Comparison of ENCODE assay signal across 1 cellular context in genomic region chr3:4979401-4980228, GRCh38.
A peak's percentile ranks its signal among the peaks of the same experiment; 100 is the strongest.
TF ChIP-seq lines count a peak whose summit lies in the region.

BHLHE40 (plus strand) TSS chr3:4979437; CDS start chr3:4979719, 282 bp downstream.

TF ChIP-seq in K562, 482 proteins besides CTCF, POLR2A, EP300 and RAD21 (continued from another document and continues in another):
- TF ChIP-seq SFPQ (IDR thresholded peaks at IDR 0.05; ENCODE audit: low read depth, low read length) (no peak), NRF1 (conservative IDR thresholded peaks at IDR 0.05 in 1 of 2, IDR thresholded peaks at IDR 0.05 in 1 of 2) (peak; percentile 80 to 83), ELK1 (CRISPR knock-in tag; IDR thresholded peaks at IDR 0.05) (no peak), HCFC1 (IDR thresholded peaks at IDR 0.05; ENCODE audit: low read depth, low read length) (0 out of 2 replicates have a peak, but pooled peaks have one; percentile 34), PURB (CRISPR knock-in tag; IDR thresholded peaks at IDR 0.05; ENCODE audit: low read depth) (no peak), ZBTB5 (IDR thresholded peaks at IDR 0.05) (no peak), NFIC (IDR thresholded peaks at IDR 0.05) (no peak), SAFB (IDR thresholded peaks at IDR 0.05; ENCODE audit: borderline replicate concordance, low read depth, low read length) (no peak), ELF2 (CRISPR knock-in tag; IDR thresholded peaks at IDR 0.05) (no peak), HDAC8 (tag; IDR thresholded peaks at IDR 0.05) (no peak), SMAD3 (CRISPR knock-in tag; conservative IDR thresholded peaks at IDR 0.05) (no peak), RFX5 (IDR thresholded peaks at IDR 0.05; ENCODE audit: low read depth, low read length) (no peak), ZNF655 (CRISPR knock-in tag; IDR thresholded peaks at IDR 0.05) (no peak), ZBED1 (IDR thresholded peaks at IDR 0.05) (peak; percentile 26), OTX1 (CRISPR knock-in tag; IDR thresholded peaks at IDR 0.05) (peak; percentile 66; the same call in 1 of the 2 replicates), GATAD2A (IDR thresholded peaks at IDR 0.05) (no peak), GTF2E2 (tag; IDR thresholded peaks at IDR 0.05) (no peak), TRIM28 (IDR thresholded peaks at IDR 0.05) (no peak), CTBP1 (IDR thresholded peaks at IDR 0.05; ENCODE audit: borderline replicate concordance) (no peak), PHF8 (IDR thresholded peaks at IDR 0.05; ENCODE audit: borderline replicate concordance, low read length) (peak; percentile 56; the same call in 1 of the 2 replicates), TCF15 (CRISPR knock-in tag; IDR thresholded peaks at IDR 0.05) (no peak), HDAC2 (IDR thresholded peaks at IDR 0.05) (peak; percentile 55; the same call in 1 of the 2 replicates), ZNF124 (CRISPR knock-in tag; IDR thresholded peaks at IDR 0.05) (no peak), ZBTB8A (IDR thresholded peaks at IDR 0.05; ENCODE audit: partially characterized antibody) (no peak), IRF9 (tag; IDR thresholded peaks at IDR 0.05) (no peak), FOXM1 (IDR thresholded peaks at IDR 0.05; ENCODE audit: low read depth) (no peak), FOXM1 (CRISPR knock-in tag; IDR thresholded peaks at IDR 0.05; ENCODE audit: low read depth) (no peak), KAT2B (IDR thresholded peaks at IDR 0.05; ENCODE audit: low read depth, low read length) (no peak)
- TF ChIP-seq, protein P1, sequence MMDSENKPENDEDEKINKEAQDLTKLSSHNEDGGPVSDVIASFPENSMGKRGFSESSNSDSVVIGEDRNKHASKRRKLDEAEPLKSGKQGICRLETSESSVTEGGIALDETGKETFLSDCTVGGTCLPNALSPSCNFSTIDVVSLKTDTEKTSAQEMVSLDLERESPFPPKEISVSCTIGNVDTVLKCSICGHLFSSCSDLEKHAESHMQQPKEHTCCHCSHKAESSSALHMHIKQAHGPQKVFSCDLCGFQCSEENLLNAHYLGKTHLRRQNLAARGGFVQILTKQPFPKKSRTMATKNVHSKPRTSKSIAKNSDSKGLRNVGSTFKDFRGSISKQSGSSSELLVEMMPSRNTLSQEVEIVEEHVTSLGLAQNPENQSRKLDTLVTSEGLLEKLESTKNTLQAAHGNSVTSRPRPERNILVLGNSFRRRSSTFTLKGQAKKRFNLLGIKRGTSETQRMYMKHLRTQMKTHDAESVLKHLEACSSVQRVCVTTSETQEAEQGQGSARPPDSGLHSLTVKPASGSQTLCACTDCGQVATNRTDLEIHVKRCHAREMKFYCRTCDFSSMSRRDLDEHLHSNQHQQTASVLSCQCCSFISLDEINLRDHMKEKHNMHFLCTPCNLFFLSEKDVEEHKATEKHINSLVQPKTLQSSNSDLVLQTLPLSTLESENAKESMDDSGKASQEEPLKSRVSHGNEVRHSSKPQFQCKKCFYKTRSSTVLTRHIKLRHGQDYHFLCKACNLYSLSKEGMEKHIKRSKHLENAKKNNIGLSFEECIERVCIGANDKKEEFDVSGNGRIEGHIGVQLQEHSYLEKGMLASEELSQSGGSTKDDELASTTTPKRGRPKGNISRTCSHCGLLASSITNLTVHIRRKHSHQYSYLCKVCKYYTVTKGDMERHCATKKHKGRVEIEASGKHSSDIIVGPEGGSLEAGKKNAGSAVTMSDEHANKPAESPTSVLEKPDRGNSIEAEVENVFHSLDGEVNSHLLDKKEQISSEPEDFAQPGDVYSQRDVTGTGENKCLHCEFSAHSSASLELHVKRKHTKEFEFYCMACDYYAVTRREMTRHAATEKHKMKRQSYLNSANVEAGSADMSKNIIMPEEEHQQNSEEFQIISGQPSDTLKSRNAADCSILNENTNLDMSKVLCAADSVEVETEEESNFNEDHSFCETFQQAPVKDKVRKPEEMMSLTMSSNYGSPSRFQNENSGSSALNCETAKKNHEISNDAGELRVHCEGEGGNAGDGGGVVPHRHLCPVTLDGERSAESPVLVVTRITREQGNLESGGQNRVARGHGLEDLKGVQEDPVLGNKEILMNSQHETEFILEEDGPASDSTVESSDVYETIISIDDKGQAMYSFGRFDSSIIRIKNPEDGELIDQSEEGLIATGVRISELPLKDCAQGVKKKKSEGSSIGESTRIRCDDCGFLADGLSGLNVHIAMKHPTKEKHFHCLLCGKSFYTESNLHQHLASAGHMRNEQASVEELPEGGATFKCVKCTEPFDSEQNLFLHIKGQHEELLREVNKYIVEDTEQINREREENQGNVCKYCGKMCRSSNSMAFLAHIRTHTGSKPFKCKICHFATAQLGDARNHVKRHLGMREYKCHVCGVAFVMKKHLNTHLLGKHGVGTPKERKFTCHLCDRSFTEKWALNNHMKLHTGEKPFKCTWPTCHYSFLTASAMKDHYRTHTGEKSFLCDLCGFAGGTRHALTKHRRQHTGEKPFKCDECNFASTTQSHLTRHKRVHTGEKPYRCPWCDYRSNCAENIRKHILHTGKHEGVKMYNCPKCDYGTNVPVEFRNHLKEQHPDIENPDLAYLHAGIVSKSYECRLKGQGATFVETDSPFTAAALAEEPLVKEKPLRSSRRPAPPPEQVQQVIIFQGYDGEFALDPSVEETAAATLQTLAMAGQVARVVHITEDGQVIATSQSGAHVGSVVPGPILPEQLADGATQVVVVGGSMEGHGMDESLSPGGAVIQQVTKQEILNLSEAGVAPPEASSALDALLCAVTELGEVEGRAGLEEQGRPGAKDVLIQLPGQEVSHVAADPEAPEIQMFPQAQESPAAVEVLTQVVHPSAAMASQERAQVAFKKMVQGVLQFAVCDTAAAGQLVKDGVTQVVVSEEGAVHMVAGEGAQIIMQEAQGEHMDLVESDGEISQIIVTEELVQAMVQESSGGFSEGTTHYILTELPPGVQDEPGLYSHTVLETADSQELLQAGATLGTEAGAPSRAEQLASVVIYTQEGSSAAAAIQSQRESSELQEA (IDR thresholded peaks at IDR 0.05; ENCODE audit: low read depth) = no peak
- TF ChIP-seq, protein P2, sequence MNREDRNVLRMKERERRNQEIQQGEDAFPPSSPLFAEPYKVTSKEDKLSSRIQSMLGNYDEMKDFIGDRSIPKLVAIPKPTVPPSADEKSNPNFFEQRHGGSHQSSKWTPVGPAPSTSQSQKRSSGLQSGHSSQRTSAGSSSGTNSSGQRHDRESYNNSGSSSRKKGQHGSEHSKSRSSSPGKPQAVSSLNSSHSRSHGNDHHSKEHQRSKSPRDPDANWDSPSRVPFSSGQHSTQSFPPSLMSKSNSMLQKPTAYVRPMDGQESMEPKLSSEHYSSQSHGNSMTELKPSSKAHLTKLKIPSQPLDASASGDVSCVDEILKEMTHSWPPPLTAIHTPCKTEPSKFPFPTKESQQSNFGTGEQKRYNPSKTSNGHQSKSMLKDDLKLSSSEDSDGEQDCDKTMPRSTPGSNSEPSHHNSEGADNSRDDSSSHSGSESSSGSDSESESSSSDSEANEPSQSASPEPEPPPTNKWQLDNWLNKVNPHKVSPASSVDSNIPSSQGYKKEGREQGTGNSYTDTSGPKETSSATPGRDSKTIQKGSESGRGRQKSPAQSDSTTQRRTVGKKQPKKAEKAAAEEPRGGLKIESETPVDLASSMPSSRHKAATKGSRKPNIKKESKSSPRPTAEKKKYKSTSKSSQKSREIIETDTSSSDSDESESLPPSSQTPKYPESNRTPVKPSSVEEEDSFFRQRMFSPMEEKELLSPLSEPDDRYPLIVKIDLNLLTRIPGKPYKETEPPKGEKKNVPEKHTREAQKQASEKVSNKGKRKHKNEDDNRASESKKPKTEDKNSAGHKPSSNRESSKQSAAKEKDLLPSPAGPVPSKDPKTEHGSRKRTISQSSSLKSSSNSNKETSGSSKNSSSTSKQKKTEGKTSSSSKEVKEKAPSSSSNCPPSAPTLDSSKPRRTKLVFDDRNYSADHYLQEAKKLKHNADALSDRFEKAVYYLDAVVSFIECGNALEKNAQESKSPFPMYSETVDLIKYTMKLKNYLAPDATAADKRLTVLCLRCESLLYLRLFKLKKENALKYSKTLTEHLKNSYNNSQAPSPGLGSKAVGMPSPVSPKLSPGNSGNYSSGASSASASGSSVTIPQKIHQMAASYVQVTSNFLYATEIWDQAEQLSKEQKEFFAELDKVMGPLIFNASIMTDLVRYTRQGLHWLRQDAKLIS (CRISPR knock-in tag; IDR thresholded peaks at IDR 0.05) = no peak
- TF ChIP-seq, protein P3, sequence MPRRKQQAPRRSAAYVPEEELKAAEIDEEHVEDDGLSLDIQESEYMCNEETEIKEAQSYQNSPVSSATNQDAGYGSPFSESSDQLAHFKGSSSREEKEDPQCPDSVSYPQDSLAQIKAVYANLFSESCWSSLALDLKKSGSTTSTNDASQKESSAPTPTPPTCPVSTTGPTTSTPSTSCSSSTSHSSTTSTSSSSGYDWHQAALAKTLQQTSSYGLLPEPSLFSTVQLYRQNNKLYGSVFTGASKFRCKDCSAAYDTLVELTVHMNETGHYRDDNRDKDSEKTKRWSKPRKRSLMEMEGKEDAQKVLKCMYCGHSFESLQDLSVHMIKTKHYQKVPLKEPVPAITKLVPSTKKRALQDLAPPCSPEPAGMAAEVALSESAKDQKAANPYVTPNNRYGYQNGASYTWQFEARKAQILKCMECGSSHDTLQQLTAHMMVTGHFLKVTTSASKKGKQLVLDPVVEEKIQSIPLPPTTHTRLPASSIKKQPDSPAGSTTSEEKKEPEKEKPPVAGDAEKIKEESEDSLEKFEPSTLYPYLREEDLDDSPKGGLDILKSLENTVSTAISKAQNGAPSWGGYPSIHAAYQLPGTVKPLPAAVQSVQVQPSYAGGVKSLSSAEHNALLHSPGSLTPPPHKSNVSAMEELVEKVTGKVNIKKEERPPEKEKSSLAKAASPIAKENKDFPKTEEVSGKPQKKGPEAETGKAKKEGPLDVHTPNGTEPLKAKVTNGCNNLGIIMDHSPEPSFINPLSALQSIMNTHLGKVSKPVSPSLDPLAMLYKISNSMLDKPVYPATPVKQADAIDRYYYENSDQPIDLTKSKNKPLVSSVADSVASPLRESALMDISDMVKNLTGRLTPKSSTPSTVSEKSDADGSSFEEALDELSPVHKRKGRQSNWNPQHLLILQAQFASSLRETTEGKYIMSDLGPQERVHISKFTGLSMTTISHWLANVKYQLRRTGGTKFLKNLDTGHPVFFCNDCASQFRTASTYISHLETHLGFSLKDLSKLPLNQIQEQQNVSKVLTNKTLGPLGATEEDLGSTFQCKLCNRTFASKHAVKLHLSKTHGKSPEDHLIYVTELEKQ (CRISPR knock-in tag; IDR thresholded peaks at IDR 0.05) = no peak
